ENCODE assay signal across 27 cellular contexts in the genomic region with DNA sequence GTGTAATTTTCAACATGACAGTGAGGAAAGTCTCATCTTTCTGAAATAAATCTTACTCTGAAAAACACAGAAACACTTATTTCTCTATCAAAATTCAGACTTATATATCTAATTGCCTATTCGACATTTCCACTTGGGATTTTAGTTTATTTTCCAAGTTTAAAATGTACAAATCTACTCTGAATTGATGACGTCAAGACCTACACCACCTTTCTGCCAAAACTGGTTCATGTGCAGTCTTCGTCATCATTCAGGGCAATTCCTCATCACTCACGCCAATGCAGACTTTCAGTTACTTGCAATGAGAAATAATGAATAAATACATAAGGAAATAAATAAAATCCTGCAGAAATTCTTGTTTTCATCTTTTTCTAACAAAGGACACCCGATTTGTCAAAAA.
"Had no signal": no experiment of that assay in that cellular context is flagged by ENCODE, and none has a peak within 500 bp of the region (broad histone marks: within the 10 kb centered on the region; RNA-seq: fewer than 3 reads in every experiment).

No MANE protein-coding gene starts in this region.

- H3K27ac Mint-ChIP-seq: dendritic cell treated with granulocyte-macrophage colony-stimulating factor and Interleukin-4, amounts not matched to agents 40 ng/mL and 50 ng/mL, for 4 days; effector memory CD8-positive, alpha-beta T cell; endodermal cell had no signal

- H3K4me1 Mint-ChIP-seq: endodermal cell had no signal

- FAIRE-seq: colon, endothelial cell of umbilical vein had no signal

- ATAC-seq: effector memory CD8-positive, alpha-beta T cell; esophagus mucosa; foreskin keratinocyte; gastrocnemius medialis; gastroesophageal sphincter; heart left ventricle; heart right ventricle had no signal

- H3K9me3 ChIP-seq: colonic mucosa, esophagus muscularis mucosa, esophagus squamous epithelium, gastrocnemius medialis, gastroesophageal sphincter, heart left ventricle had no signal

- H3K4me3 ChIP-seq: colonic mucosa, coronary artery, dorsolateral prefrontal cortex, esophagus muscularis mucosa, esophagus squamous epithelium, gastrocnemius medialis, gastroesophageal sphincter, heart left ventricle, heart right ventricle had no signal

- H3K27me3 ChIP-seq: colonic mucosa, dorsolateral prefrontal cortex, esophagus muscularis mucosa, esophagus squamous epithelium, foreskin keratinocyte, gastrocnemius medialis, gastroesophageal sphincter, heart left ventricle, heart right ventricle had no signal

- H3K36me3 ChIP-seq: colonic mucosa, esophagus muscularis mucosa, esophagus squamous epithelium, gastrocnemius medialis, gastroesophageal sphincter, heart left ventricle, heart right ventricle had no signal

- DNase-seq: colonic mucosa; cortex of kidney; dermis blood vessel endothelial cell; dorsolateral prefrontal cortex; effector CD4-positive, alpha-beta T cell; effector CD8-positive, alpha-beta T cell; effector memory CD4-positive, alpha-beta T cell; effector memory CD8-positive, alpha-beta T cell; endodermal cell; erythroblast; esophagus squamous epithelium; foreskin fibroblast; foreskin keratinocyte; foreskin melanocyte; gastrocnemius medialis; glutamatergic neuron; head of caudate nucleus; heart left ventricle; heart right ventricle had no signal

- H3K27ac ChIP-seq: colonic mucosa, coronary artery, dorsolateral prefrontal cortex, epithelial cell of prostate, esophagus muscularis mucosa, esophagus squamous epithelium, foreskin keratinocyte, gastrocnemius medialis, gastroesophageal sphincter, heart left ventricle, heart right ventricle had no signal

- H3K4me3 Mint-ChIP-seq: dendritic cell treated with granulocyte-macrophage colony-stimulating factor and Interleukin-4, amounts not matched to agents 40 ng/mL and 50 ng/mL, for 4 days; effector memory CD8-positive, alpha-beta T cell; endodermal cell had no signal

- H3K27me3 Mint-ChIP-seq: dendritic cell treated with granulocyte-macrophage colony-stimulating factor and Interleukin-4, amounts not matched to agents 40 ng/mL and 50 ng/mL, for 4 days; effector memory CD8-positive, alpha-beta T cell had no signal

- H3K4me1 ChIP-seq: colonic mucosa, esophagus muscularis mucosa, esophagus squamous epithelium, foreskin keratinocyte, gastrocnemius medialis, gastroesophageal sphincter, heart left ventricle, heart right ventricle had no signal

- H3K9me3 Mint-ChIP-seq: endodermal cell had no signal
